1 cellular context compared by ENCODE assay signal in the genomic region with DNA sequence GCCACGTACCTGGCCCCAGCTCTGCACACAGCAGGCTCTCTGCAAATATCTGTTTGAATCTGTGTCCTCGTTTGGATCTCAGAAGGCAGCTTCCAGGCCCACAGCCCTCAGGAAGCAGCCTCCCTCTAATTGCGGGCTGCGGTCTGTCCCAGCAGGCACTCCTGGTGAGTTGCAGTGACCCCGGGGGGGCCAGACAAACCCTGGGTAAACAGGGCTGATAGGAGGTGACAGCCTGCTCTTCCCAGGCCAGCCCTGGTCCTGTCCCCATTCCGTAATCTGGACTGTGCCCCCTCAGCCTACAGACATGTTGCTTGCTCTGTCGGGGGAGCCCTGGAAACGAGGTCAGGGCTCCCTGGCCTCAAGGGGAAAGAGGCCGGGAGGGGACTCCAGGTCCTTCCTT.
TF ChIP-seq lines count a peak whose summit lies in the region.

No MANE protein-coding gene starts in this region.

TF ChIP-seq in HepG2, 621 proteins besides CTCF, POLR2A, EP300 and RAD21 (continued from another document and continues in another):
- TF ChIP-seq HNRNPLL (IDR thresholded peaks at IDR 0.05; ENCODE audit: low read depth, low read length, poor library complexity, severe bottlenecking) (no peak), BRCA1 (CRISPR knock-in tag; IDR thresholded peaks at IDR 0.05) (no peak), MTA1 (CRISPR knock-in tag; IDR thresholded peaks at IDR 0.05; ENCODE audit: borderline replicate concordance) (peak; percentile 83; the same call in 1 of the 2 replicates), ZNF619 (CRISPR knock-in tag; IDR thresholded peaks at IDR 0.05) (no peak), ZNF703 (CRISPR knock-in tag; IDR thresholded peaks at IDR 0.05; ENCODE audit: borderline replicate concordance) (no peak), BRD4 (CRISPR knock-in tag; IDR thresholded peaks at IDR 0.05) (no peak), ARID2 (CRISPR knock-in tag; IDR thresholded peaks at IDR 0.05; ENCODE audit: borderline replicate concordance) (no peak), BRF2 (CRISPR knock-in tag; IDR thresholded peaks at IDR 0.05) (no peak), ZFP82 (CRISPR knock-in tag; IDR thresholded peaks at IDR 0.05; ENCODE audit: borderline replicate concordance) (no peak), RARA (CRISPR knock-in tag; IDR thresholded peaks at IDR 0.05) (peak; percentile 72), EZH2 (conservative IDR thresholded peaks at IDR 0.05; ENCODE audit: low read depth, low read length) (no peak), ZNF432 (CRISPR knock-in tag; IDR thresholded peaks at IDR 0.05; ENCODE audit: borderline replicate concordance) (no peak), ZSCAN9 (CRISPR knock-in tag; IDR thresholded peaks at IDR 0.05; ENCODE audit: borderline replicate concordance) (no peak), ZNF670 (CRISPR knock-in tag; IDR thresholded peaks at IDR 0.05; ENCODE audit: borderline replicate concordance) (no peak), FOXO1 (CRISPR knock-in tag; IDR thresholded peaks at IDR 0.05) (peak; percentile 69; the same call in 1 of the 2 replicates), ZNF639 (CRISPR knock-in tag; conservative IDR thresholded peaks at IDR 0.05) (no peak), RFX1 (IDR thresholded peaks at IDR 0.05) (no peak), ZHX2 (IDR thresholded peaks at IDR 0.05; ENCODE audit: low read depth) (no peak), ZHX2 (CRISPR knock-in tag; IDR thresholded peaks at IDR 0.05; ENCODE audit: borderline replicate concordance) (no peak), ZNF3 (CRISPR knock-in tag; IDR thresholded peaks at IDR 0.05) (no peak), ZNF431 (CRISPR knock-in tag; IDR thresholded peaks at IDR 0.05; ENCODE audit: borderline replicate concordance, low read depth) (no peak), ZNF781 (CRISPR knock-in tag; IDR thresholded peaks at IDR 0.05; ENCODE audit: borderline replicate concordance, not compliant biosample characterization) (no peak), GABPA (IDR thresholded peaks at IDR 0.05; ENCODE audit: low read depth, low read length) (no peak), GABPA (CRISPR knock-in tag; IDR thresholded peaks at IDR 0.05; ENCODE audit: low read depth) (no peak), HNF1A (IDR thresholded peaks at IDR 0.05; ENCODE audit: low read depth) (no peak), HNF1A (CRISPR knock-in tag; IDR thresholded peaks at IDR 0.05; ENCODE audit: borderline replicate concordance) (no peak), ZNF337 (CRISPR knock-in tag; IDR thresholded peaks at IDR 0.05; ENCODE audit: borderline replicate concordance, low read depth) (no peak), ZNF75D (CRISPR knock-in tag; IDR thresholded peaks at IDR 0.05; ENCODE audit: borderline replicate concordance) (no peak), ATF2 (CRISPR knock-in tag; IDR thresholded peaks at IDR 0.05) (no peak), FLYWCH1 (CRISPR knock-in tag; IDR thresholded peaks at IDR 0.05) (no peak), REL (CRISPR knock-in tag; conservative IDR thresholded peaks at IDR 0.05) (no peak), DNMT1 (CRISPR knock-in tag; IDR thresholded peaks at IDR 0.05) (no peak), ZKSCAN5 (CRISPR knock-in tag; IDR thresholded peaks at IDR 0.05) (peak; percentile 91; the same call in 1 of the 2 replicates)
- TF ChIP-seq, protein P1, sequence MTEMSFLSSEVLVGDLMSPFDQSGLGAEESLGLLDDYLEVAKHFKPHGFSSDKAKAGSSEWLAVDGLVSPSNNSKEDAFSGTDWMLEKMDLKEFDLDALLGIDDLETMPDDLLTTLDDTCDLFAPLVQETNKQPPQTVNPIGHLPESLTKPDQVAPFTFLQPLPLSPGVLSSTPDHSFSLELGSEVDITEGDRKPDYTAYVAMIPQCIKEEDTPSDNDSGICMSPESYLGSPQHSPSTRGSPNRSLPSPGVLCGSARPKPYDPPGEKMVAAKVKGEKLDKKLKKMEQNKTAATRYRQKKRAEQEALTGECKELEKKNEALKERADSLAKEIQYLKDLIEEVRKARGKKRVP (CRISPR knock-in tag; IDR thresholded peaks at IDR 0.05), result 0 out of 4 replicates have a peak, but pooled peaks of 1 of the 2 experiments have one; percentile 29
- TF ChIP-seq, protein P2, sequence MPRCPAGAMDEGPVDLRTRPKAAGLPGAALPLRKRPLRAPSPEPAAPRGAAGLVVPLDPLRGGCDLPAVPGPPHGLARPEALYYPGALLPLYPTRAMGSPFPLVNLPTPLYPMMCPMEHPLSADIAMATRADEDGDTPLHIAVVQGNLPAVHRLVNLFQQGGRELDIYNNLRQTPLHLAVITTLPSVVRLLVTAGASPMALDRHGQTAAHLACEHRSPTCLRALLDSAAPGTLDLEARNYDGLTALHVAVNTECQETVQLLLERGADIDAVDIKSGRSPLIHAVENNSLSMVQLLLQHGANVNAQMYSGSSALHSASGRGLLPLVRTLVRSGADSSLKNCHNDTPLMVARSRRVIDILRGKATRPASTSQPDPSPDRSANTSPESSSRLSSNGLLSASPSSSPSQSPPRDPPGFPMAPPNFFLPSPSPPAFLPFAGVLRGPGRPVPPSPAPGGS (CRISPR knock-in tag; IDR thresholded peaks at IDR 0.05), result no peak
- TF ChIP-seq, protein P3, sequence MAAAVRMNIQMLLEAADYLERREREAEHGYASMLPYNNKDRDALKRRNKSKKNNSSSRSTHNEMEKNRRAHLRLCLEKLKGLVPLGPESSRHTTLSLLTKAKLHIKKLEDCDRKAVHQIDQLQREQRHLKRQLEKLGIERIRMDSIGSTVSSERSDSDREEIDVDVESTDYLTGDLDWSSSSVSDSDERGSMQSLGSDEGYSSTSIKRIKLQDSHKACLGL (CRISPR knock-in tag; IDR thresholded peaks at IDR 0.05), result no peak
